In the genomic region with DNA sequence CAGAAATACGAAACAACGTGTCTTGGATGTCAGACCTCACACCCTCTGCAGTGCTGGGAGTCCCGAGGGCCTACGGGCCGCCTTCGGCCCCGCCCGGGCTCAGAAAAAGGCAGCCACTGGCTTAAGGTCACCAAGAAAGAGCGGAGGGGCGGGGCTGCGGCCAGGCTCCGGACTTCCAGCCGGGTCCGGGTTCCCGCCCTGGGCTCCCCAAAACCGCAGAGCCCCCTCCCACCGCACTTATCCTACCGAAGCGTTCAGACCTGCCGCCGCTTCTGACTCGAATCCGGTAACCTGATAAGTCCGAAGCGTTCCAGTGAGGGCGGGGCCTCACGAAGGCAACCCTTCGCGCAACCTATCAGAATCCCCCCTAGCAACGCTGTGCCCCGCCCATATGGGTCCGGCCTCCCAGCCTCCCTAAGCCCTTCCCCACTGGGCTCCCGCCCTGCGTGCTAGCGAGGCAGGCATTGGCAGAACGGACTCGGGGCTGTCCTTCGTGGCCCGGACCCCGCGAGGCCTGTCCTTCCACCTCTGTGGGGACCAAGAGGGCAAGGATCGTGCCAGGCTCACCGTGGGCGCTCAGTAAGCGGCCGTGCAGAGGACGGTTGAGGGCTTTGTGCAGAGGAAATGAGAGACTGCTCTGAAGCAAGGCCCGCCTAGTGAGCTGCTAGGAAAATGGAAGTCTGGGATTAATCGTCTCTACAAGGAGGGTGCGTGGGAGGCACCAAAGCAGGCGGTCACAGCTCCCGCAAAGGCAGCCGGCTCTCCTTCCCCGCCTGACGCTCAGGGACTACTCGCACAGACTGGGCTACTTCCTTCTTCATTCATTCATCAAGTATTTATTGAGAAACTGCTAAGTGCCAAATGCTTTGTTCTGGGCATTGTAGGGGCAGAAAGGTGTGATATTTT, we compare ENCODE assay signal across 1 cellular context.
TF ChIP-seq lines count a peak whose summit lies in the region.

Gene NAGA, minus strand, starts transcription at position 296 of the 906 bp plus-strand sequence. CDS start 515 bp downstream, outside the sequence.

TF ChIP-seq in HEK293, 187 proteins besides CTCF, POLR2A, EP300 and RAD21 (continued from another document and continues in another):
- TF ChIP-seq, protein P1, sequence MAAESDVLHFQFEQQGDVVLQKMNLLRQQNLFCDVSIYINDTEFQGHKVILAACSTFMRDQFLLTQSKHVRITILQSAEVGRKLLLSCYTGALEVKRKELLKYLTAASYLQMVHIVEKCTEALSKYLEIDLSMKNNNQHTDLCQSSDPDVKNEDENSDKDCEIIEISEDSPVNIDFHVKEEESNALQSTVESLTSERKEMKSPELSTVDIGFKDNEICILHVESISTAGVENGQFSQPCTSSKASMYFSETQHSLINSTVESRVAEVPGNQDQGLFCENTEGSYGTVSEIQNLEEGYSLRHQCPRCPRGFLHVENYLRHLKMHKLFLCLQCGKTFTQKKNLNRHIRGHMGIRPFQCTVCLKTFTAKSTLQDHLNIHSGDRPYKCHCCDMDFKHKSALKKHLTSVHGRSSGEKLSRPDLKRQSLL (tag by site-specific recombination; IDR thresholded peaks at IDR 0.05): no peak
- TF ChIP-seq, protein P2, sequence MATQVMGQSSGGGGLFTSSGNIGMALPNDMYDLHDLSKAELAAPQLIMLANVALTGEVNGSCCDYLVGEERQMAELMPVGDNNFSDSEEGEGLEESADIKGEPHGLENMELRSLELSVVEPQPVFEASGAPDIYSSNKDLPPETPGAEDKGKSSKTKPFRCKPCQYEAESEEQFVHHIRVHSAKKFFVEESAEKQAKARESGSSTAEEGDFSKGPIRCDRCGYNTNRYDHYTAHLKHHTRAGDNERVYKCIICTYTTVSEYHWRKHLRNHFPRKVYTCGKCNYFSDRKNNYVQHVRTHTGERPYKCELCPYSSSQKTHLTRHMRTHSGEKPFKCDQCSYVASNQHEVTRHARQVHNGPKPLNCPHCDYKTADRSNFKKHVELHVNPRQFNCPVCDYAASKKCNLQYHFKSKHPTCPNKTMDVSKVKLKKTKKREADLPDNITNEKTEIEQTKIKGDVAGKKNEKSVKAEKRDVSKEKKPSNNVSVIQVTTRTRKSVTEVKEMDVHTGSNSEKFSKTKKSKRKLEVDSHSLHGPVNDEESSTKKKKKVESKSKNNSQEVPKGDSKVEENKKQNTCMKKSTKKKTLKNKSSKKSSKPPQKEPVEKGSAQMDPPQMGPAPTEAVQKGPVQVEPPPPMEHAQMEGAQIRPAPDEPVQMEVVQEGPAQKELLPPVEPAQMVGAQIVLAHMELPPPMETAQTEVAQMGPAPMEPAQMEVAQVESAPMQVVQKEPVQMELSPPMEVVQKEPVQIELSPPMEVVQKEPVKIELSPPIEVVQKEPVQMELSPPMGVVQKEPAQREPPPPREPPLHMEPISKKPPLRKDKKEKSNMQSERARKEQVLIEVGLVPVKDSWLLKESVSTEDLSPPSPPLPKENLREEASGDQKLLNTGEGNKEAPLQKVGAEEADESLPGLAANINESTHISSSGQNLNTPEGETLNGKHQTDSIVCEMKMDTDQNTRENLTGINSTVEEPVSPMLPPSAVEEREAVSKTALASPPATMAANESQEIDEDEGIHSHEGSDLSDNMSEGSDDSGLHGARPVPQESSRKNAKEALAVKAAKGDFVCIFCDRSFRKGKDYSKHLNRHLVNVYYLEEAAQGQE (tag by site-specific recombination; IDR thresholded peaks at IDR 0.05): no peak
- TF ChIP-seq ZBTB21 (tag by site-specific recombination; IDR thresholded peaks at IDR 0.05) (0 out of 2 replicates have a peak, but pooled peaks have one; percentile 6), ZNF133 (tag by site-specific recombination; IDR thresholded peaks at IDR 0.05) (no peak), YY1 (tag by site-specific recombination; IDR thresholded peaks at IDR 0.05) (peak; percentile 53; the same call in 1 of the 2 replicates), ZXDB (tag by site-specific recombination; IDR thresholded peaks at IDR 0.05) (peak; percentile 81), ZNF19 (tag by site-specific recombination; IDR thresholded peaks at IDR 0.05; ENCODE audit: low read depth) (no peak), ZNF138 (tag by site-specific recombination; IDR thresholded peaks at IDR 0.05; ENCODE audit: borderline replicate concordance) (no peak), KLF10 (tag by site-specific recombination; IDR thresholded peaks at IDR 0.05) (peak; percentile 73), MZF1 (tag by site-specific recombination; IDR thresholded peaks at IDR 0.05; ENCODE audit: borderline replicate concordance) (no peak), ZNF664 (tag by site-specific recombination; IDR thresholded peaks at IDR 0.05) (peak; percentile 90), ZBTB7A (tag by site-specific recombination; IDR thresholded peaks at IDR 0.05; ENCODE audit: low read depth) (peak; percentile 20; the same call in 1 of the 2 replicates), SALL2 (tag by site-specific recombination; IDR thresholded peaks at IDR 0.05; ENCODE audit: borderline replicate concordance) (no peak), ZEB2 (tag by site-specific recombination; IDR thresholded peaks at IDR 0.05) (no peak; the same call in 1 of the 2 replicates), HIC1 (tag by site-specific recombination; IDR thresholded peaks at IDR 0.05) (peak; percentile 94), ZFP37 (tag by site-specific recombination; IDR thresholded peaks at IDR 0.05) (no peak), ZNF426 (tag by site-specific recombination; IDR thresholded peaks at IDR 0.05) (no peak), ZNF600 (tag by site-specific recombination; IDR thresholded peaks at IDR 0.05) (peak; percentile 97), SP2 (tag by site-specific recombination; IDR thresholded peaks at IDR 0.05) (peak; percentile 99), SCRT2 (tag by site-specific recombination; IDR thresholded peaks at IDR 0.05) (no peak), ZNF155 (tag by site-specific recombination; IDR thresholded peaks at IDR 0.05) (no peak), GLIS1 (tag by site-specific recombination; IDR thresholded peaks at IDR 0.05) (peak; percentile 85), ZNF843 (tag by site-specific recombination; IDR thresholded peaks at IDR 0.05) (no peak), ZNF366 (tag by site-specific recombination; conservative IDR thresholded peaks at IDR 0.05) (peak; percentile 61), ZBTB17 (tag by site-specific recombination; IDR thresholded peaks at IDR 0.05) (peak; percentile 94), ZNF596 (tag by site-specific recombination; IDR thresholded peaks at IDR 0.05) (no peak), PATZ1 (tag by site-specific recombination; IDR thresholded peaks at IDR 0.05) (peak; percentile 89), ZNF354C (tag by site-specific recombination; IDR thresholded peaks at IDR 0.05; ENCODE audit: borderline replicate concordance, low read depth) (no peak), ZSCAN23 (tag by site-specific recombination; IDR thresholded peaks at IDR 0.05) (no peak), TCF7L2 (IDR thresholded peaks at IDR 0.05; ENCODE audit: borderline replicate concordance, low read depth, low read length) (no peak), ZNF112 (tag by site-specific recombination; IDR thresholded peaks at IDR 0.05) (no peak), ZNF76 (tag by site-specific recombination; IDR thresholded peaks at IDR 0.05; ENCODE audit: borderline replicate concordance, low read depth) (peak; percentile 90), ZNF654 (tag by site-specific recombination; IDR thresholded peaks at IDR 0.05; ENCODE audit: low read depth) (no peak), ZNF623 (tag by site-specific recombination; IDR thresholded peaks at IDR 0.05) (no peak), SP3 (tag by site-specific recombination; IDR thresholded peaks at IDR 0.05) (peak; percentile 92), ZNF175 (tag by site-specific recombination; IDR thresholded peaks at IDR 0.05) (no peak), HOXA7 (CRISPR knock-in tag; IDR thresholded peaks at IDR 0.05; ENCODE audit: borderline replicate concordance) (no peak), ZNF473 (tag by site-specific recombination; IDR thresholded peaks at IDR 0.05) (no peak), ZNF239 (tag by site-specific recombination; IDR thresholded peaks at IDR 0.05) (no peak), ZNF266 (tag by site-specific recombination; IDR thresholded peaks at IDR 0.05; ENCODE audit: low read depth) (no peak), ZNF2 (tag by site-specific recombination; IDR thresholded peaks at IDR 0.05) (no peak)
- TF ChIP-seq, protein P3, sequence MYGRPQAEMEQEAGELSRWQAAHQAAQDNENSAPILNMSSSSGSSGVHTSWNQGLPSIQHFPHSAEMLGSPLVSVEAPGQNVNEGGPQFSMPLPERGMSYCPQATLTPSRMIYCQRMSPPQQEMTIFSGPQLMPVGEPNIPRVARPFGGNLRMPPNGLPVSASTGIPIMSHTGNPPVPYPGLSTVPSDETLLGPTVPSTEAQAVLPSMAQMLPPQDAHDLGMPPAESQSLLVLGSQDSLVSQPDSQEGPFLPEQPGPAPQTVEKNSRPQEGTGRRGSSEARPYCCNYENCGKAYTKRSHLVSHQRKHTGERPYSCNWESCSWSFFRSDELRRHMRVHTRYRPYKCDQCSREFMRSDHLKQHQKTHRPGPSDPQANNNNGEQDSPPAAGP (tag by site-specific recombination; IDR thresholded peaks at IDR 0.05): peak; percentile 90
- TF ChIP-seq, protein P4, sequence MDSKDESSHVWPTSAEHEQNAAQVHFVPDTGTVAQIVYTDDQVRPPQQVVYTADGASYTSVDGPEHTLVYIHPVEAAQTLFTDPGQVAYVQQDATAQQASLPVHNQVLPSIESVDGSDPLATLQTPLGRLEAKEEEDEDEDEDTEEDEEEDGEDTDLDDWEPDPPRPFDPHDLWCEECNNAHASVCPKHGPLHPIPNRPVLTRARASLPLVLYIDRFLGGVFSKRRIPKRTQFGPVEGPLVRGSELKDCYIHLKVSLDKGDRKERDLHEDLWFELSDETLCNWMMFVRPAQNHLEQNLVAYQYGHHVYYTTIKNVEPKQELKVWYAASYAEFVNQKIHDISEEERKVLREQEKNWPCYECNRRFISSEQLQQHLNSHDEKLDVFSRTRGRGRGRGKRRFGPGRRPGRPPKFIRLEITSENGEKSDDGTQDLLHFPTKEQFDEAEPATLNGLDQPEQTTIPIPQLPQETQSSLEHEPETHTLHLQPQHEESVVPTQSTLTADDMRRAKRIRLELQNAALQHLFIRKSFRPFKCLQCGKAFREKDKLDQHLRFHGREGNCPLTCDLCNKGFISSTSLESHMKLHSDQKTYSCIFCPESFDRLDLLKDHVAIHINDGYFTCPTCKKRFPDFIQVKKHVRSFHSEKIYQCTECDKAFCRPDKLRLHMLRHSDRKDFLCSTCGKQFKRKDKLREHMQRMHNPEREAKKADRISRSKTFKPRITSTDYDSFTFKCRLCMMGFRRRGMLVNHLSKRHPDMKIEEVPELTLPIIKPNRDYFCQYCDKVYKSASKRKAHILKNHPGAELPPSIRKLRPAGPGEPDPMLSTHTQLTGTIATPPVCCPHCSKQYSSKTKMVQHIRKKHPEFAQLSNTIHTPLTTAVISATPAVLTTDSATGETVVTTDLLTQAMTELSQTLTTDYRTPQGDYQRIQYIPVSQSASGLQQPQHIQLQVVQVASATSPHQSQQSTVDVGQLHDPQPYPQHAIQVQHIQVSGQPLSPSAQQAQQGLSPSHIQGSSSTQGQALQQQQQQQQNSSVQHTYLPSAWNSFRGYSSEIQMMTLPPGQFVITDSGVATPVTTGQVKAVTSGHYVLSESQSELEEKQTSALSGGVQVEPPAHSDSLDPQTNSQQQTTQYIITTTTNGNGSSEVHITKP (tag by site-specific recombination; IDR thresholded peaks at IDR 0.05): peak; percentile 57
- TF ChIP-seq, protein P5, sequence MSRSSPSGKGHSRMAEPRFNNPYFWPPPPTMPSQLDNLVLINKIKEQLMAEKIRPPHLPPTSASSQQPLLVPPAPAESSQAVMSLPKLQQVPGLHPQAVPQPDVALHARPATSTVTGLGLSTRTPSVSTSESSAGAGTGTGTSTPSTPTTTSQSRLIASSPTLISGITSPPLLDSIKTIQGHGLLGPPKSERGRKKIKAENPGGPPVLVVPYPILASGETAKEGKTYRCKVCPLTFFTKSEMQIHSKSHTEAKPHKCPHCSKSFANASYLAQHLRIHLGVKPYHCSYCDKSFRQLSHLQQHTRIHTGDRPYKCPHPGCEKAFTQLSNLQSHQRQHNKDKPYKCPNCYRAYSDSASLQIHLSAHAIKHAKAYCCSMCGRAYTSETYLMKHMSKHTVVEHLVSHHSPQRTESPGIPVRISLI (tag by site-specific recombination; IDR thresholded peaks at IDR 0.05): no peak
